ENCODE assay signal across 8 cellular contexts in the genomic region with DNA sequence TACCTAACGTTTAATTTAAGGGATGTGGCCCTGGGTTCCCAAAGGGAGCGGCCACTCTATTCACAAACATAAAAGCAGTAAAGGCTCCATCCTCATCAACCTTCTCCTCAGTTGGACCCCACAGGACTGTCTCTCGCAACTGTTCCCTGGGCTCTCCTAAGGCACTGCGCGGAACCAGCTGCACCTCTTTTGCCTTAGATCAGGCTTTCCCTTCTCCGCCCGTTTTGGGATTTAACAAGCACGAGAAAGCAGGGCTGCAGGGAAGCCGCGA. TPM values are rescaled to one million over a fixed set of nuclear protein-coding genes. Genes with fewer than 3 reads are reported as not detected.
DNase-seq lines count a peak whose midpoint lies in the region; ATAC-seq and TF ChIP-seq lines count a peak whose summit lies in the region.

No MANE protein-coding gene starts in this region.

- H3K23me2 ChIP-seq in H9 (ENCODE audit: insufficient read length, low read depth, low read length, poor library complexity, severe bottlenecking) = peaks cover 10% of the 10 kb centered on the region

- H3K27me3 Mint-ChIP-seq in H9 (ENCODE audit: low read depth) = no peaks in the 10 kb centered on the region
- no peaks in the 10 kb centered on the region for H3K27me3 Mint-ChIP-seq in activated T-helper 17 cell treated with anti-CD3 and anti-CD28 coated beads, Interleukin-2, amount 50 U/mL, for 72 hours
- no peaks in the 10 kb centered on the region for H3K27me3 Mint-ChIP-seq in stimulated activated naive CD8-positive, alpha-beta T cell treated with anti-CD3 and anti-CD28 coated beads, Interleukin-15, amount 100 ng/mL, for 72 hours

- H4K5ac ChIP-seq in H9 (ENCODE audit: insufficient read length, low read depth, low read length) = no peak overlapping the region

- no peak overlapping the region for H2AK5ac ChIP-seq in H9 (ENCODE audit: insufficient read length, low read length)

- H3K27me3 ChIP-seq in H9 (ENCODE audit: insufficient read depth, low read length) (no peaks in the 10 kb centered on the region), iPS DF 6.9 (ENCODE audit: control insufficient read depth, insufficient read depth, low read length) (no peaks in the 10 kb centered on the region)

- H3K4me3 ChIP-seq in iPS DF 6.9 (ENCODE audit: low read length) = peak overlapping the region; percentile 94

- peaks cover 25 to 30% (median 26%) of the 10 kb centered on the region in 3 experiments for H3K36me3 Mint-ChIP-seq in H9 (ENCODE audit: insufficient read depth in 1 of 3, low read depth in 3 of 3)
- H3K36me3 Mint-ChIP-seq in activated T-helper 17 cell treated with anti-CD3 and anti-CD28 coated beads, Interleukin-2, amount 50 U/mL, for 72 hours (ENCODE audit: low read depth) = peaks cover 43% of the 10 kb centered on the region

- peak overlapping the region; percentile 78 for H3K9ac ChIP-seq in H9 (ENCODE audit: extremely low read depth, insufficient read length, low read length)

- H3K27ac ChIP-seq in 22Rv1 = peak overlapping the region; percentile 73
- H3K27ac ChIP-seq in H9 (ENCODE audit: insufficient read length, low read depth, low read length) = no peak overlapping the region
- no peak overlapping the region for H3K27ac ChIP-seq in iPS DF 6.9 (ENCODE audit: low read length)

- peak overlapping the region; percentile 95 to 98 for H3K4me3 Mint-ChIP-seq in H9
- peak overlapping the region; percentile 92 for H3K4me3 Mint-ChIP-seq in activated T-helper 17 cell treated with anti-CD3 and anti-CD28 coated beads, Interleukin-2, amount 50 U/mL, for 72 hours
- peak overlapping the region; percentile 93 to 97 for H3K4me3 Mint-ChIP-seq in stimulated activated naive CD8-positive, alpha-beta T cell treated with anti-CD3 and anti-CD28 coated beads, Interleukin-15, amount 100 ng/mL, for 72 hours

- no peak for TF ChIP-seq CTCF in 22Rv1 (IDR thresholded peaks at IDR 0.05)
- no peak for TF ChIP-seq CTCF in H9 (conservative IDR thresholded peaks at IDR 0.05)

- no CpG with 5 or more reads among the region's 10 CpGs for WGBS in H9 (ENCODE audit: extremely low coverage, insufficient read length, low lambda C conversion rate)
- no CpG with 5 or more reads among the region's 10 CpGs for WGBS in iPS DF 6.9 (ENCODE audit: insufficient coverage, insufficient read length)

- no peak overlapping the region for H2BK15ac ChIP-seq in H9 (ENCODE audit: low read depth, low read length)

- H4K20me1 ChIP-seq in H9 (ENCODE audit: control insufficient read depth, insufficient read depth, insufficient read length) = peaks cover 2% of the 10 kb centered on the region

- H2BK120ac ChIP-seq in H9 (ENCODE audit: low read depth, low read length, poor library complexity, severe bottlenecking) = no peak overlapping the region

- no peak overlapping the region for H4K91ac ChIP-seq in H9 (ENCODE audit: insufficient read length, low read depth, low read length)

- H3K9me3 ChIP-seq in H9 (ENCODE audit: control insufficient read depth, low read depth, low read length) = no peaks in the 10 kb centered on the region
- no peaks in the 10 kb centered on the region for H3K9me3 ChIP-seq in iPS DF 6.9 (ENCODE audit: control insufficient read depth, insufficient read depth, low read length)

- H3K4me1 Mint-ChIP-seq in H9 = peaks cover 12 to 20% of the 10 kb centered on the region in 2 experiments
- H3K4me1 Mint-ChIP-seq in activated T-helper 17 cell treated with anti-CD3 and anti-CD28 coated beads, Interleukin-2, amount 50 U/mL, for 72 hours = peaks cover 18% of the 10 kb centered on the region
- H3K4me1 Mint-ChIP-seq in stimulated activated naive CD8-positive, alpha-beta T cell treated with anti-CD3 and anti-CD28 coated beads, Interleukin-15, amount 100 ng/mL, for 72 hours = peaks cover 36% of the 10 kb centered on the region

- H3T11ph ChIP-seq in H9 (ENCODE audit: low read length) = no peak overlapping the region

- peak overlapping the region; percentile 60; the same call in 1 of the 2 replicates for H3K14ac ChIP-seq in H9 (ENCODE audit: insufficient read depth, low read length)

- peak overlapping the region in 2 of 3 experiments; percentile 94 to 98; a peak in 4 of 7 replicates for H3K27ac Mint-ChIP-seq in H9
- peak overlapping the region; percentile 95 for H3K27ac Mint-ChIP-seq in activated T-helper 17 cell treated with anti-CD3 and anti-CD28 coated beads, Interleukin-2, amount 50 U/mL, for 72 hours
- H3K27ac Mint-ChIP-seq in stimulated activated naive CD8-positive, alpha-beta T cell treated with anti-CD3 and anti-CD28 coated beads, Interleukin-15, amount 100 ng/mL, for 72 hours = peak overlapping the region; percentile 98 to 99

- no peak overlapping the region for H3K18ac ChIP-seq in H9 (ENCODE audit: insufficient read length, low read depth, low read length)

- peak; percentile 28 for DNase-seq in H9
- DNase-seq in iPS DF 6.9 (ENCODE audit: low read depth, low spot score) = no peak
- no peak for DNase-seq in stimulated activated naive CD8-positive, alpha-beta T cell treated with anti-CD3 and anti-CD28 coated beads, Interleukin-15, amount 100 ng/mL, for 72 hours
- DNase-seq in AG08395 (ENCODE audit: low spot score) = no peak
- DNase-seq in stimulated activated CD4-positive, alpha-beta T cell treated with anti-CD3 and anti-CD28 coated beads, Interleukin-4, amount 100 ng/mL, for 1 hour = no peak

- no peak overlapping the region for H4K8ac ChIP-seq in H9 (replicated peaks; ENCODE audit: insufficient read length, low read depth, low read length)

- no peak overlapping the region for H3K23ac ChIP-seq in H9 (ENCODE audit: insufficient read length, low read depth, low read length)

- peaks cover 1% of the 10 kb centered on the region; the same call in 1 of the 2 replicates for H3K36me3 ChIP-seq in iPS DF 6.9 (ENCODE audit: control insufficient read depth, insufficient read depth, low read length)

- peak; percentile 1 for ATAC-seq in activated T-helper 17 cell treated with anti-CD3 and anti-CD28 coated beads, Interleukin-2, amount 50 U/mL, for 72 hours (replicated peaks)
- ATAC-seq in stimulated activated naive CD8-positive, alpha-beta T cell treated with anti-CD3 and anti-CD28 coated beads, Interleukin-15, amount 100 ng/mL, for 72 hours = peak; percentile 4
- no peak for ATAC-seq in activated CD4-positive, CD25-positive, alpha-beta regulatory T cell treated with anti-CD3 and anti-CD28 coated beads, Interleukin-2, amount 50 U/mL, for 24 hours

- H3K79me1 ChIP-seq in H9 (ENCODE audit: insufficient read depth, low read depth, low read length, poor library complexity, severe bottlenecking) = peaks cover 7% of the 10 kb centered on the region

- H3K79me2 ChIP-seq in H9 (ENCODE audit: insufficient read depth, low read length) = peaks cover 28% of the 10 kb centered on the region; the same call in 1 of the 2 replicates

- no peaks in the 10 kb centered on the region; the same call in 1 of the 2 replicates for H3K4me1 ChIP-seq in H9 (ENCODE audit: insufficient read depth, low read length)
- no peaks in the 10 kb centered on the region for H3K4me1 ChIP-seq in iPS DF 6.9 (ENCODE audit: control insufficient read depth, insufficient read depth, low read length)

- peak overlapping the region; percentile 83 for H3K4me2 ChIP-seq in H9 (ENCODE audit: insufficient read depth, insufficient read length, low read length)

- no peak overlapping the region for H3K56ac ChIP-seq in H9 (ENCODE audit: insufficient read length, low read depth, low read length)

- H2BK5ac ChIP-seq in H9 (ENCODE audit: insufficient read length, low read length) = no peak overlapping the region

- no peak overlapping the region for H2BK20ac ChIP-seq in H9 (ENCODE audit: low read depth, low read length, poor library complexity, severe bottlenecking)

- no peak overlapping the region for H2BK12ac ChIP-seq in H9 (ENCODE audit: insufficient read length, low read depth, low read length)

- H3K9me3 Mint-ChIP-seq in H9 = peaks cover 0 to 1% of the 10 kb centered on the region in 2 experiments; a peak in 3 of 5 replicates
- H3K9me3 Mint-ChIP-seq in activated T-helper 17 cell treated with anti-CD3 and anti-CD28 coated beads, Interleukin-2, amount 50 U/mL, for 72 hours = no peaks in the 10 kb centered on the region
- no peaks in the 10 kb centered on the region for H3K9me3 Mint-ChIP-seq in stimulated activated naive CD8-positive, alpha-beta T cell treated with anti-CD3 and anti-CD28 coated beads, Interleukin-15, amount 100 ng/mL, for 72 hours

- no peak overlapping the region for H3K4ac ChIP-seq in H9 (ENCODE audit: low read depth, low read length)

- no peak overlapping the region for H2AFZ ChIP-seq in H9 (ENCODE audit: low read length)

RNA-seq across cellular contexts. Expression of a gene that starts 0.7 kb away (rescaled TPM):
- total RNA-seq in H9 (2021) = 131 and 134 TPM in 2 replicates
- 100 to 1,000 TPM in 1 of 2 donors, 10 to 100 TPM in 1; 68.6 to 101 TPM for total RNA-seq in activated T-helper 17 cell treated with anti-CD3 and anti-CD28 coated beads, Interleukin-2, amount 50 U/mL, for 72 hours

RNA-seq across cellular contexts. Expression of a gene that starts 38.1 kb away (rescaled TPM):
- total RNA-seq in H9 (2021) = not detected in 2 replicates
- total RNA-seq in activated T-helper 17 cell treated with anti-CD3 and anti-CD28 coated beads, Interleukin-2, amount 50 U/mL, for 72 hours = under 1 TPM in 1 of 2 donors, not detected in 1; 0.26 TPM

RNA-seq across cellular contexts. Expression of a gene that starts 56.1 kb away (rescaled TPM):
- total RNA-seq in H9 (2021) = 88.9 and 92.8 TPM in 2 replicates
- total RNA-seq in activated T-helper 17 cell treated with anti-CD3 and anti-CD28 coated beads, Interleukin-2, amount 50 U/mL, for 72 hours = 100 to 1,000 TPM in 1 of 2 donors, 10 to 100 TPM in 1; 85.5 to 119 TPM

Comparison
In these comparisons a context has a peak if more than half of its experiments do, and no peak if none do; other contexts are left out.
1. ATAC-seq: peak in activated T-helper 17 cell treated with anti-CD3 and anti-CD28 coated beads, Interleukin-2, amount 50 U/mL, for 72 hours (single experiment) and stimulated activated naive CD8-positive, alpha-beta T cell treated with anti-CD3 and anti-CD28 coated beads, Interleukin-15, amount 100 ng/mL, for 72 hours (single experiment); none in activated CD4-positive, CD25-positive, alpha-beta regulatory T cell treated with anti-CD3 and anti-CD28 coated beads, Interleukin-2, amount 50 U/mL, for 24 hours (0 of 2).
2. Peak in every context shown above with its lines, with median percentiles within 50 percentile points of each other: H3K27ac Mint-ChIP-seq and H3K4me3 Mint-ChIP-seq.